In genomic region chr17:34349748-34350147, GRCh38 we compare ENCODE assay signal across 33 cellular contexts. TPM values are rescaled to one million over a fixed set of nuclear protein-coding genes. Genes with fewer than 3 reads are reported as not detected.
"Had no signal": no experiment of that assay in that cellular context is flagged by ENCODE, and none has a peak within 500 bp of the region (broad histone marks: within the 10 kb centered on the region; RNA-seq: fewer than 3 reads in every experiment).

No MANE protein-coding gene starts in this region.

- DNase-seq: activated B cell treated with CpG ODN at 0.5 μM for 24 hours; activated CD4-positive, alpha-beta memory T cell treated with anti-CD3 and anti-CD28 coated beads for 36 hours; activated CD4-positive, alpha-beta T cell treated with anti-CD3 and anti-CD28 coated beads for 4 hours; activated CD4-positive, alpha-beta T cell treated with anti-CD3 and anti-CD28 coated beads, Interleukin-2, amount 10 ng/mL, durations not matched to agents 24 days and 14 days; activated CD4-positive, alpha-beta T cell treated with anti-CD3 and anti-CD28 coated beads, Interleukin-2, amount 50 U/mL, for 1 hour; activated CD4-positive, alpha-beta T cell treated with anti-CD3 and anti-CD28 coated beads, Interleukin-2, amount 50 U/mL, for 4 hours; activated CD4-positive, CD25-positive, alpha-beta regulatory T cell treated with anti-CD3 and anti-CD28 coated beads, Interleukin-2, amount 50 U/mL, for 72 hours; activated CD8-positive, alpha-beta memory T cell treated with anti-CD3 and anti-CD28 coated beads, Interleukin-2, amount 50 U/mL, for 4 hours; activated CD8-positive, alpha-beta T cell treated with anti-CD3 and anti-CD28 coated beads for 36 hours; activated effector memory CD4-positive, alpha-beta T cell treated with anti-CD3 and anti-CD28 coated beads, Interleukin-2, amount 50 U/mL, for 16 hours; activated gamma-delta T cell treated with Interleukin-2 at 50 U/mL for 16 hours; activated naive CD4-positive, alpha-beta T cell; activated naive CD4-positive, alpha-beta T cell treated with anti-CD3 and anti-CD28 coated beads for 36 hours; activated naive CD4-positive, alpha-beta T cell treated with anti-CD3 and anti-CD28 coated beads, Interleukin-2, amount 50 U/mL, for 16 hours; activated naive CD8-positive, alpha-beta T cell treated with anti-CD3 and anti-CD28 coated beads for 36 hours; activated T-cell treated with anti-CD3 and anti-CD28 coated beads for 4 hours; activated T-cell treated with anti-CD3 and anti-CD28 coated beads, Interleukin-2, amount 50 U/mL, for 1 hour; activated T-cell treated with anti-CD3 and anti-CD28 coated beads, Interleukin-2, amount 50 U/mL, for 4 hours; activated T-cell treated with anti-CD3 and anti-CD28 coated beads, Interleukin-2, amount 50 U/mL, for 72 hours; adrenal gland; amniotic stem cell; cerebellar nuclear complex; T-helper 1 cell; T-helper 2 cell; T-helper 9 cell had no signal

- H3K36me3 ChIP-seq: adrenal gland, ascending aorta, cardiac muscle cell had no signal

- ATAC-seq: activated CD8-positive, alpha-beta T cell treated with anti-CD3 and anti-CD28 coated beads for 36 hours; activated naive CD4-positive, alpha-beta T cell treated with anti-CD3 and anti-CD28 coated beads, Interleukin-2, amount 50 U/mL, for 72 hours; activated T-cell treated with anti-CD3 and anti-CD28 coated beads, Interleukin-2, amount 50 U/mL, for 4 hours; activated T-cell treated with anti-CD3 and anti-CD28 coated beads, Interleukin-2, amount 50 U/mL, for 72 hours; activated T-helper 17 cell treated with anti-CD3 and anti-CD28 coated beads, Interleukin-2, amount 50 U/mL, for 72 hours had no signal

- H3K27me3 ChIP-seq: ascending aorta, cardiac muscle cell had no signal

- H3K27ac ChIP-seq: adrenal gland, ascending aorta, cardiac muscle cell, VCaP had no signal

- H3K9me3 ChIP-seq: adrenal gland, ascending aorta had no signal

- H3K4me3 ChIP-seq: adrenal gland, ascending aorta, cardiac muscle cell had no signal

RNA-seq across cellular contexts. Expression of gene CCL13, which starts 6.5 kb away (rescaled TPM):
- total RNA-seq: activated B cell treated with CpG ODN at 0.5 μM for 24 hours; activated CD4-positive, alpha-beta memory T cell treated with anti-CD3 and anti-CD28 coated beads for 36 hours; activated CD4-positive, alpha-beta T cell treated with anti-CD3 and anti-CD28 coated beads, Interleukin-2, amount 10 ng/mL, durations not matched to agents 24 days and 14 days; activated CD8-positive, alpha-beta memory T cell treated with anti-CD3 and anti-CD28 coated beads for 36 hours; activated CD8-positive, alpha-beta T cell treated with anti-CD3 and anti-CD28 coated beads for 36 hours; activated naive CD4-positive, alpha-beta T cell treated with anti-CD3 and anti-CD28 coated beads for 36 hours; activated naive CD4-positive, alpha-beta T cell treated with anti-CD3 and anti-CD28 coated beads, Interleukin-2, amount 50 U/mL, for 72 hours; activated naive CD8-positive, alpha-beta T cell treated with anti-CD3 and anti-CD28 coated beads for 36 hours; activated T-cell treated with anti-CD3 and anti-CD28 coated beads, Interleukin-2, amount 50 U/mL, for 4 hours; activated T-cell treated with anti-CD3 and anti-CD28 coated beads, Interleukin-2, amount 50 U/mL, for 72 hours; activated T-helper 1 cell treated with anti-CD3 and anti-CD28 coated beads, Interleukin-12 subunit alpha, Interleukin-12 subunit beta, Interleukin-2, Interleukin-4 antibody, amounts not matched to agents 30 ng/mL and 10 ng/mL and 1 ng/mL, durations not matched to agents 14 hours and 24 hours and 36 hours; activated T-helper 17 cell treated with anti-CD3 and anti-CD28 coated beads, Interleukin-2, amount 50 U/mL, for 72 hours; ascending aorta; bronchial epithelial cell; cardiac muscle cell had no signal
- polyA plus RNA-seq: cardiac muscle cell had no signal

RNA-seq across cellular contexts. Expression of gene CCL1, which starts 13.3 kb away (rescaled TPM):
- total RNA-seq: activated B cell treated with CpG ODN at 0.5 μM for 24 hours; activated CD8-positive, alpha-beta T cell treated with anti-CD3 and anti-CD28 coated beads for 36 hours; activated naive CD4-positive, alpha-beta T cell treated with anti-CD3 and anti-CD28 coated beads for 36 hours; activated naive CD4-positive, alpha-beta T cell treated with anti-CD3 and anti-CD28 coated beads, Interleukin-2, amount 50 U/mL, for 72 hours; activated naive CD8-positive, alpha-beta T cell treated with anti-CD3 and anti-CD28 coated beads for 36 hours; activated T-cell treated with anti-CD3 and anti-CD28 coated beads, Interleukin-2, amount 50 U/mL, for 72 hours; adrenal gland; ascending aorta; bronchial epithelial cell; cardiac muscle cell had no signal
- polyA plus RNA-seq: adrenal gland, cardiac muscle cell had no signal

RNA-seq across cellular contexts. Expression of gene CCL8, which starts 30.5 kb away (rescaled TPM):
- total RNA-seq: activated B cell treated with CpG ODN at 0.5 μM for 24 hours; activated CD4-positive, alpha-beta memory T cell treated with anti-CD3 and anti-CD28 coated beads for 36 hours; activated CD4-positive, alpha-beta T cell treated with anti-CD3 and anti-CD28 coated beads, Interleukin-2, amount 10 ng/mL, durations not matched to agents 24 days and 14 days; activated CD8-positive, alpha-beta memory T cell treated with anti-CD3 and anti-CD28 coated beads for 36 hours; activated CD8-positive, alpha-beta T cell treated with anti-CD3 and anti-CD28 coated beads for 36 hours; activated naive CD4-positive, alpha-beta T cell treated with anti-CD3 and anti-CD28 coated beads for 36 hours; activated naive CD4-positive, alpha-beta T cell treated with anti-CD3 and anti-CD28 coated beads, Interleukin-2, amount 50 U/mL, for 72 hours; activated naive CD8-positive, alpha-beta T cell treated with anti-CD3 and anti-CD28 coated beads for 36 hours; activated T-cell treated with anti-CD3 and anti-CD28 coated beads, Interleukin-2, amount 50 U/mL, for 4 hours; activated T-cell treated with anti-CD3 and anti-CD28 coated beads, Interleukin-2, amount 50 U/mL, for 72 hours; activated T-helper 1 cell treated with anti-CD3 and anti-CD28 coated beads, Interleukin-12 subunit alpha, Interleukin-12 subunit beta, Interleukin-2, Interleukin-4 antibody, amounts not matched to agents 30 ng/mL and 10 ng/mL and 1 ng/mL, durations not matched to agents 14 hours and 24 hours and 36 hours; activated T-helper 17 cell treated with anti-CD3 and anti-CD28 coated beads, Interleukin-2, amount 50 U/mL, for 72 hours; ascending aorta; bronchial epithelial cell; cardiac muscle cell had no signal
- polyA plus RNA-seq: cardiac muscle cell had no signal
